In genomic region chr3:49416867-49417266, GRCh38 we compare ENCODE assay signal across 12 cellular contexts. TPM values are rescaled to one million over a fixed set of nuclear protein-coding genes. Genes with fewer than 3 reads are reported as not detected.
DNase-seq lines count a peak whose midpoint lies in the region; ATAC-seq and TF ChIP-seq lines count a peak whose summit lies in the region.
"Had no signal": no experiment of that assay in that cellular context is flagged by ENCODE, and none has a peak within 500 bp of the region (broad histone marks: within the 10 kb centered on the region; RNA-seq: fewer than 3 reads in every experiment).

No MANE protein-coding gene starts in this region.

- no peak overlapping the region for H2AFZ ChIP-seq in Karpas-422 (ENCODE audit: low read length)

- no peaks in the 10 kb centered on the region for H3K27me3 ChIP-seq in CD8-positive, alpha-beta memory T cell (ENCODE audit: insufficient read depth, low read length, poor library complexity, severe bottlenecking)
- H3K27me3 ChIP-seq in Karpas-422 (ENCODE audit: low read length) (no peaks in the 10 kb centered on the region), breast epithelium (no peaks in the 10 kb centered on the region)
- H3K27me3 ChIP-seq: vagina had no signal

- peaks cover 16% of the 10 kb centered on the region for H3K79me2 ChIP-seq in Karpas-422 (ENCODE audit: low read length)

- H3K9me2 ChIP-seq in Karpas-422 (replicated peaks; ENCODE audit: insufficient read depth, low read length) = no peaks in the 10 kb centered on the region

- CTCF ChIA-PET in CD8-positive, alpha-beta memory T cell (lab: Charles Lee) = interaction anchor here (1.3 to 3.4 kb wide), 5 partner anchors 13 to 77 kb away, joined by 3 to 33 read pairs (median 10); partner anchors contain the start of genes NICN1 and USP4

- H3K36me3 Mint-ChIP-seq in CD8-positive, alpha-beta memory T cell = peaks cover 0 to 34% (median 3%) of the 10 kb centered on the region in 3 donors
- H3K36me3 Mint-ChIP-seq in neural crest cell (ENCODE audit: low read depth) = no peaks in the 10 kb centered on the region

- peaks cover 58 to 80% (median 65%) of the 10 kb centered on the region in 3 donors for H3K4me1 Mint-ChIP-seq in CD8-positive, alpha-beta memory T cell
- peaks cover 9% of the 10 kb centered on the region for H3K4me1 Mint-ChIP-seq in neural crest cell

- no peak for ATAC-seq in GM21723 (IDR thresholded peaks at IDR 0.05; ENCODE audit: unreplicated experiment)
- ATAC-seq in SK-N-SH treated with all-trans-retinoic acid at 6 μM for 48 hours = no peak

- no peaks in the 10 kb centered on the region for H4K20me1 ChIP-seq in Karpas-422 (ENCODE audit: insufficient read depth, low read depth, low read length)

- peak overlapping the region; percentile 39 for H3K4me2 ChIP-seq in Karpas-422 (ENCODE audit: low read depth, low read length, poor library complexity, severe bottlenecking)

- H3K27ac Mint-ChIP-seq in CD8-positive, alpha-beta memory T cell = peak overlapping the region in 7 of 8 donors; percentile 90 to 98 (median 95)
- H3K27ac Mint-ChIP-seq in neural crest cell (ENCODE audit: unreplicated experiment) = no peak overlapping the region

- intact Hi-C loops in breast epithelium (cut with DNase I; ENCODE audit: low total_unique reads) = no loop called here

- H3K27ac ChIP-seq in CD8-positive, alpha-beta memory T cell (ENCODE audit: low read depth, low read length) = peak overlapping the region; percentile 12
- peak overlapping the region; percentile 77 for H3K27ac ChIP-seq in Karpas-422 (ENCODE audit: low read length)
- H3K27ac ChIP-seq in breast epithelium = peak overlapping the region; percentile 17 to 58
- H3K27ac ChIP-seq: vagina had no signal

- peaks cover 13% of the 10 kb centered on the region for H3K36me3 ChIP-seq in CD8-positive, alpha-beta memory T cell (ENCODE audit: insufficient read depth, low read length)
- H3K36me3 ChIP-seq in Karpas-422 (ENCODE audit: insufficient read depth, low read length) (no peaks in the 10 kb centered on the region), breast epithelium (no peaks in the 10 kb centered on the region)
- H3K36me3 ChIP-seq: vagina had no signal

- no peaks in the 10 kb centered on the region for H3K9me3 ChIP-seq in CD8-positive, alpha-beta memory T cell (ENCODE audit: low read length)
- no peaks in the 10 kb centered on the region for H3K9me3 ChIP-seq in Karpas-422 (ENCODE audit: low read length)
- H3K9me3 ChIP-seq in breast epithelium = no peaks in the 10 kb centered on the region
- H3K9me3 ChIP-seq: vagina had no signal

- H3K4me3 Mint-ChIP-seq in CD8-positive, alpha-beta memory T cell = peak overlapping the region in 6 of 7 donors; percentile 72 to 90 (median 78)
- H3K4me3 Mint-ChIP-seq in neural crest cell = peak overlapping the region; percentile 7

- no peak for TF ChIP-seq POLR2A in breast epithelium (IDR thresholded peaks at IDR 0.05)

- peaks cover 0 to 4% of the 10 kb centered on the region in 2 donors for H3K27me3 Mint-ChIP-seq in CD8-positive, alpha-beta memory T cell
- H3K27me3 Mint-ChIP-seq in neural crest cell (ENCODE audit: low read depth) = no peaks in the 10 kb centered on the region

- peak overlapping the region; percentile 39 for H3K9ac ChIP-seq in Karpas-422 (ENCODE audit: low read length)

- POLR2A ChIA-PET in CD8-positive, alpha-beta memory T cell (lab: Charles Lee) = interaction anchor here (1.4 to 2.1 kb wide), 4 partner anchors 12 to 388 kb away, joined by 4 to 20 read pairs (median 8); partner anchors contain the start of genes GPX1, IMPDH2, NICN1 and USP4

- H3K4me1 ChIP-seq in CD8-positive, alpha-beta memory T cell (ENCODE audit: insufficient read depth, low read length) = peaks cover 51% of the 10 kb centered on the region
- H3K4me1 ChIP-seq in Karpas-422 (ENCODE audit: low read length) (peaks cover 28% of the 10 kb centered on the region), breast epithelium (peaks cover 4 to 9% of the 10 kb centered on the region in 2 donors)

- DNase-seq in CD8-positive, alpha-beta memory T cell = no peak
- DNase-seq in Karpas-422 (no peak), breast epithelium (ENCODE audit: low spot score in 2 of 2) (no peak), neural crest cell (ENCODE audit: low read depth, low spot score) (no peak), GM10266 (ENCODE audit: extremely low spot score) (no peak), H4 (ENCODE audit: low spot score) (no peak)
- DNase-seq: foreskin fibroblast, NCI-H1092, NCI-H82 had no signal

- H3K9me3 Mint-ChIP-seq in CD8-positive, alpha-beta memory T cell = no peaks in the 10 kb centered on the region
- no peaks in the 10 kb centered on the region for H3K9me3 Mint-ChIP-seq in neural crest cell

- H3K4me3 ChIP-seq in CD8-positive, alpha-beta memory T cell (ENCODE audit: low read length) = peak overlapping the region; percentile 36
- H3K4me3 ChIP-seq in Karpas-422 (ENCODE audit: low read length) (no peak overlapping the region; the same call in 1 of the 2 replicates), breast epithelium (no peak overlapping the region)
- H3K4me3 ChIP-seq: vagina had no signal

- TF ChIP-seq CTCF in breast epithelium (IDR thresholded peaks at IDR 0.05) (no peak), neural crest cell (conservative IDR thresholded peaks at IDR 0.05) (no peak), GM10266 (IDR thresholded peaks at IDR 0.05; ENCODE audit: control insufficient read depth, insufficient read depth, low read depth, missing control alignments) (no peak)

TF ChIP-seq in SK-N-SH treated with all-trans-retinoic acid at 6 μM for 48 hours, 23 proteins besides CTCF, POLR2A, EP300 and RAD21 (continues in another document):
- no peak for TF ChIP-seq TOX (CRISPR knock-in tag; IDR thresholded peaks at IDR 0.05; ENCODE audit: borderline replicate concordance)
- no peak for TF ChIP-seq ZNF8 (CRISPR knock-in tag; IDR thresholded peaks at IDR 0.05)
- no peak for TF ChIP-seq CSDC2 (CRISPR knock-in tag; IDR thresholded peaks at IDR 0.05)
- no peak for TF ChIP-seq BACH2 (CRISPR knock-in tag; IDR thresholded peaks at IDR 0.05; ENCODE audit: borderline replicate concordance)
- no peak for TF ChIP-seq ZFP30 (CRISPR knock-in tag; IDR thresholded peaks at IDR 0.05)
- no peak for TF ChIP-seq RARB (CRISPR knock-in tag; IDR thresholded peaks at IDR 0.05)
- no peak for TF ChIP-seq POU6F1 (CRISPR knock-in tag; IDR thresholded peaks at IDR 0.05; ENCODE audit: borderline replicate concordance, low read depth)
- TF ChIP-seq GLIS3 (CRISPR knock-in tag; IDR thresholded peaks at IDR 0.05) = no peak

RNA-seq across cellular contexts. Expression of gene TCTA, which starts 4.6 kb away (rescaled TPM):
- total RNA-seq in CD8-positive, alpha-beta memory T cell = 10 to 100 TPM; 21.3 to 23.2 TPM
- polyA plus RNA-seq in CD8-positive, alpha-beta memory T cell = 38.4 TPM
- 17.2 and 26.9 TPM in 2 replicates for total RNA-seq in Karpas-422 (2014; rRNA removed; shearing (Covaris generic); ENCODE audit: low replicate concordance)
- 10 to 100 TPM; 22.6 to 29.0 (median 25.9) TPM for total RNA-seq in breast epithelium
- 9.6 and 12.4 TPM in 2 replicates for total RNA-seq in neural crest cell
- total RNA-seq in H4 (2014; rRNA removed; shearing (Covaris generic)) = 23.8 and 27.6 TPM in 2 replicates

RNA-seq across cellular contexts. Expression of gene RHOA, which starts 5.1 kb away (rescaled TPM):
- 100 to 1,000 TPM; 478 to 506 TPM for total RNA-seq in CD8-positive, alpha-beta memory T cell
- polyA plus RNA-seq in CD8-positive, alpha-beta memory T cell = 678 TPM
- 227 and 281 TPM in 2 replicates for total RNA-seq in Karpas-422 (2014; rRNA removed; shearing (Covaris generic); ENCODE audit: low replicate concordance)
- total RNA-seq in breast epithelium (100 to 1,000 TPM; 314 to 686 (median 317) TPM), neural crest cell (354 and 361 TPM in 2 replicates)
- 283 and 305 TPM in 2 replicates for total RNA-seq in H4 (2014; rRNA removed; shearing (Covaris generic))

RNA-seq across cellular contexts. Expression of gene AMT, which starts 5.4 kb away (rescaled TPM):
- total RNA-seq in CD8-positive, alpha-beta memory T cell = 1 to 10 TPM; 1.3 to 1.6 TPM
- polyA plus RNA-seq in CD8-positive, alpha-beta memory T cell = 0.62 TPM
- total RNA-seq in Karpas-422 (2014; rRNA removed; shearing (Covaris generic); ENCODE audit: low replicate concordance) = 2.4 and 5.9 TPM in 2 replicates
- total RNA-seq in breast epithelium = 1 to 10 TPM; 2.7 to 8.3 (median 3.6) TPM
- total RNA-seq in neural crest cell = 10.2 and 14.0 TPM in 2 replicates
- 1.2 TPM in 1 of 2 replicates, not detected in the other for total RNA-seq in H4 (2014; rRNA removed; shearing (Covaris generic))

RNA-seq across cellular contexts. Expression of gene NICN1, which starts 12.3 kb away (rescaled TPM):
- total RNA-seq in CD8-positive, alpha-beta memory T cell = 10 to 100 TPM; 12.2 to 12.3 TPM
- 7.0 TPM for polyA plus RNA-seq in CD8-positive, alpha-beta memory T cell
- total RNA-seq in Karpas-422 (2014; rRNA removed; shearing (Covaris generic); ENCODE audit: low replicate concordance) = 17.8 and 23.9 TPM in 2 replicates
- total RNA-seq in breast epithelium (10 to 100 TPM in 1 of 3 donors, 1 to 10 TPM in 2; 4.5 to 14.0 (median 5.2) TPM), neural crest cell (19.5 and 23.4 TPM in 2 replicates)
- 1.1 and 1.3 TPM in 2 replicates for total RNA-seq in H4 (2014; rRNA removed; shearing (Covaris generic))

RNA-seq across cellular contexts. Expression of gene DAG1, which starts 53.2 kb away (rescaled TPM):
- total RNA-seq in CD8-positive, alpha-beta memory T cell = 10 to 100 TPM; 20.9 to 21.2 TPM
- polyA plus RNA-seq in CD8-positive, alpha-beta memory T cell = 7.5 TPM
- total RNA-seq in Karpas-422 (2014; rRNA removed; shearing (Covaris generic); ENCODE audit: low replicate concordance) = 11.3 and 19.1 TPM in 2 replicates
- 10 to 100 TPM; 37.1 to 56.6 (median 44.6) TPM for total RNA-seq in breast epithelium
- 93.9 and 98.6 TPM in 2 replicates for total RNA-seq in neural crest cell
- 30.8 and 32.4 TPM in 2 replicates for total RNA-seq in H4 (2014; rRNA removed; shearing (Covaris generic))

Comparison
In these comparisons a context has a peak if more than half of its experiments do, and no peak if none do; other contexts are left out.
1. H3K27ac ChIP-seq: peak in every context shown above with its lines; median percentile 77 in Karpas-422; 38 in breast epithelium; 12 in CD8-positive, alpha-beta memory T cell.